ENCODE assay signal across 11 cellular contexts in genomic region chr21:45266518-45267389, GRCh38. TPM values are rescaled to one million over a fixed set of nuclear protein-coding genes. Genes with fewer than 3 reads are reported as not detected.
DNase-seq lines count a peak whose midpoint lies in the region; ATAC-seq and TF ChIP-seq lines count a peak whose summit lies in the region.
"Had no signal": no experiment of that assay in that cellular context is flagged by ENCODE, and none has a peak within 500 bp of the region (broad histone marks: within the 10 kb centered on the region; RNA-seq: fewer than 3 reads in every experiment).

No MANE protein-coding gene starts in this region.

- H3K9me3 ChIP-seq in neural progenitor cell (ENCODE audit: low read depth): no peaks in the 10 kb centered on the region
- H3K9me3 ChIP-seq: gastrocnemius medialis had no signal

- DNase-seq in activated naive CD4-positive, alpha-beta T cell treated with Interleukin-2 at 50 U/mL for 16 hours: peak; percentile 55
- no peak for DNase-seq in activated naive CD4-positive, alpha-beta T cell (lab: John Stamatoyannopoulos, UW)
- DNase-seq in neural progenitor cell (ENCODE audit: low spot score) (no peak), type B pancreatic cell (ENCODE audit: extremely low spot score, unreplicated experiment) (peak; percentile 57), DMS 273 treated with DMSO at 0.1 percent for 48 hours (lab: John Stamatoyannopoulos, UW) (no peak), foreskin fibroblast (no peak)
- DNase-seq: gastrocnemius medialis, naive B cell had no signal

- no peak for TF ChIP-seq CTCF in neural progenitor cell (IDR thresholded peaks at IDR 0.05)
- no peak for TF ChIP-seq CTCF in type B pancreatic cell (conservative IDR thresholded peaks at IDR 0.05)
- no peak for TF ChIP-seq CTCF in foreskin fibroblast (IDR thresholded peaks at IDR 0.05; ENCODE audit: low read depth, low read length)

- H3K4me2 ChIP-seq in neural progenitor cell: no peak overlapping the region

- peaks cover 18% of the 10 kb centered on the region for H3K79me2 ChIP-seq in neural progenitor cell (ENCODE audit: low read depth)

- H3K4me3 ChIP-seq in neural progenitor cell: no peak overlapping the region
- no peak overlapping the region for H3K4me3 ChIP-seq in foreskin fibroblast (ENCODE audit: low read depth in 1 of 2, low read length in 2 of 2)
- H3K4me3 ChIP-seq: ascending aorta, gastrocnemius medialis had no signal

- no peak for ATAC-seq in HG03520 (IDR thresholded peaks at IDR 0.05; ENCODE audit: unreplicated experiment)
- ATAC-seq: gastrocnemius medialis had no signal

- H3K4me3 Mint-ChIP-seq in activated naive CD4-positive, alpha-beta T cell treated with anti-CD3 and anti-CD28 coated beads, Interleukin-2, amount 50 U/mL, for 24 hours: peak overlapping the region; percentile 27
- H3K4me3 Mint-ChIP-seq in neural progenitor cell (peak overlapping the region; percentile 41), type B pancreatic cell (no peak overlapping the region)

- no peak overlapping the region for H3K9ac ChIP-seq in neural progenitor cell

- no peak overlapping the region for H2AFZ ChIP-seq in neural progenitor cell (replicated peaks)

- no peaks in the 10 kb centered on the region for H3K27me3 ChIP-seq in neural progenitor cell
- H3K27me3 ChIP-seq: ascending aorta, gastrocnemius medialis had no signal

- no peaks in the 10 kb centered on the region for H3K9me3 Mint-ChIP-seq in activated naive CD4-positive, alpha-beta T cell treated with anti-CD3 and anti-CD28 coated beads, Interleukin-2, amount 50 U/mL, for 24 hours
- peaks cover 6% of the 10 kb centered on the region for H3K9me3 Mint-ChIP-seq in neural progenitor cell
- H3K9me3 Mint-ChIP-seq in type B pancreatic cell: no peaks in the 10 kb centered on the region

- peaks cover 11% of the 10 kb centered on the region for H3F3A ChIP-seq in neural progenitor cell (ENCODE audit: low read depth)

- no peak overlapping the region for H3K27ac ChIP-seq in neural progenitor cell
- H3K27ac ChIP-seq: ascending aorta, gastrocnemius medialis had no signal

- H3K27ac Mint-ChIP-seq in activated naive CD4-positive, alpha-beta T cell treated with anti-CD3 and anti-CD28 coated beads, Interleukin-2, amount 50 U/mL, for 24 hours: peak overlapping the region; percentile 4
- H3K27ac Mint-ChIP-seq in neural progenitor cell: no peak overlapping the region
- H3K27ac Mint-ChIP-seq in type B pancreatic cell: no peak overlapping the region

- no peaks in the 10 kb centered on the region for H3K4me1 ChIP-seq in neural progenitor cell
- H3K4me1 ChIP-seq: ascending aorta, gastrocnemius medialis had no signal

- H3K36me3 Mint-ChIP-seq in activated naive CD4-positive, alpha-beta T cell treated with anti-CD3 and anti-CD28 coated beads, Interleukin-2, amount 50 U/mL, for 24 hours: peaks cover 10% of the 10 kb centered on the region
- peaks cover 32% of the 10 kb centered on the region for H3K36me3 Mint-ChIP-seq in neural progenitor cell
- H3K36me3 Mint-ChIP-seq in type B pancreatic cell: peaks cover 11% of the 10 kb centered on the region

- peaks cover 18% of the 10 kb centered on the region for H3K36me3 ChIP-seq in neural progenitor cell

- H3K4me1 Mint-ChIP-seq in activated naive CD4-positive, alpha-beta T cell treated with anti-CD3 and anti-CD28 coated beads, Interleukin-2, amount 50 U/mL, for 24 hours: peaks cover 15% of the 10 kb centered on the region
- H3K4me1 Mint-ChIP-seq in neural progenitor cell: no peaks in the 10 kb centered on the region
- no peaks in the 10 kb centered on the region for H3K4me1 Mint-ChIP-seq in type B pancreatic cell (ENCODE audit: unreplicated experiment)
- H3K4me1 Mint-ChIP-seq: naive B cell had no signal

- no peaks in the 10 kb centered on the region for H3K27me3 Mint-ChIP-seq in activated naive CD4-positive, alpha-beta T cell treated with anti-CD3 and anti-CD28 coated beads, Interleukin-2, amount 50 U/mL, for 24 hours
- H3K27me3 Mint-ChIP-seq in neural progenitor cell (ENCODE audit: insufficient read depth, low read depth) (peaks cover 5% of the 10 kb centered on the region), type B pancreatic cell (no peaks in the 10 kb centered on the region)
- H3K27me3 Mint-ChIP-seq: naive B cell had no signal

- H4K20me1 ChIP-seq in neural progenitor cell (ENCODE audit: low read depth): no peaks in the 10 kb centered on the region

RNA-seq across cellular contexts. Expression of gene POFUT2, which starts 20.9 kb away (rescaled TPM):
- total RNA-seq in neural progenitor cell (ENCODE audit: low replicate concordance): 28.5 and 42.7 TPM in 2 replicates
- total RNA-seq in type B pancreatic cell (ENCODE audit: low replicate concordance): 42.5 and 52.8 TPM in 2 replicates

Comparison
In these comparisons a context has a peak if more than half of its experiments do, and no peak if none do; other contexts are left out.
1. DNase-seq: peak in activated naive CD4-positive, alpha-beta T cell treated with Interleukin-2 at 50 U/mL for 16 hours (single experiment) and type B pancreatic cell (single experiment); none in activated naive CD4-positive, alpha-beta T cell (0 of 4), neural progenitor cell (single experiment), DMS 273 treated with DMSO at 0.1 percent for 48 hours (single experiment) and foreskin fibroblast (0 of 2).